1 cellular context compared by ENCODE assay signal in genomic region chrX:19373034-19373891, GRCh38.
TF ChIP-seq lines count a peak whose summit lies in the region.

No MANE protein-coding gene starts in this region.

TF ChIP-seq in SK-N-SH, 30 proteins besides CTCF, POLR2A, EP300 and RAD21 (continued from another document):
- TF ChIP-seq RXRA (IDR thresholded peaks at IDR 0.05; ENCODE audit: borderline replicate concordance, low read depth), result no peak
- no peak for TF ChIP-seq NRF1 (IDR thresholded peaks at IDR 0.05; ENCODE audit: low read depth, low read length)
- TF ChIP-seq RCOR1 (IDR thresholded peaks at IDR 0.05; ENCODE audit: low read length), result no peak
- TF ChIP-seq ZBTB33 (IDR thresholded peaks at IDR 0.05; ENCODE audit: borderline replicate concordance, low read depth), result no peak
- no peak for TF ChIP-seq MAX (IDR thresholded peaks at IDR 0.05; ENCODE audit: low read depth)
- TF ChIP-seq EZH2phosphoT487 (IDR thresholded peaks at IDR 0.05; ENCODE audit: borderline replicate concordance, low read depth), result no peak
